ENCODE assay signal across 27 cellular contexts in genomic region chr14:39568809-39569538, GRCh38.
DNase-seq lines count a peak whose midpoint lies in the region; ATAC-seq and TF ChIP-seq lines count a peak whose summit lies in the region.
"Had no signal": no experiment of that assay in that cellular context is flagged by ENCODE, and none has a peak within 500 bp of the region (broad histone marks: within the 10 kb centered on the region; RNA-seq: fewer than 3 reads in every experiment).

No MANE protein-coding gene starts in this region.

- peaks cover 5 to 6% of the 10 kb centered on the region in 2 donors for H3K9me3 Mint-ChIP-seq in activated naive CD4-positive, alpha-beta T cell treated with anti-CD3 and anti-CD28 coated beads, Interleukin-2, amount 50 U/mL, for 72 hours

- peak overlapping the region; percentile 69 for H3K4me2 ChIP-seq in OCI-LY3 (ENCODE audit: low read length)

- H3K9ac ChIP-seq in OCI-LY3 (ENCODE audit: low read length): no peak overlapping the region

- no peak for TF ChIP-seq CTCF in OCI-LY3 (IDR thresholded peaks at IDR 0.05; ENCODE audit: low read depth, low read length)

- no peaks in the 10 kb centered on the region for H3K36me3 Mint-ChIP-seq in activated naive CD4-positive, alpha-beta T cell treated with anti-CD3 and anti-CD28 coated beads, Interleukin-2, amount 50 U/mL, for 72 hours
- H3K36me3 Mint-ChIP-seq: activated CD4-positive, alpha-beta memory T cell treated with anti-CD3 and anti-CD28 coated beads for 36 hours; activated naive CD8-positive, alpha-beta T cell treated with anti-CD3 and anti-CD28 coated beads, Interleukin-2, amount 10 ng/mL, durations not matched to agents 7 days and 5 days had no signal

- H2AFZ ChIP-seq in OCI-LY3 (ENCODE audit: low read depth, low read length): no peak overlapping the region; the same call in 1 of the 2 replicates

- H4K20me1 ChIP-seq in OCI-LY3 (ENCODE audit: insufficient read depth, low read length): no peaks in the 10 kb centered on the region

- H3K9me3 ChIP-seq in OCI-LY3 (ENCODE audit: insufficient read depth, low read length): no peaks in the 10 kb centered on the region
- H3K9me3 ChIP-seq: esophagus squamous epithelium, vagina had no signal

- peaks cover 10% of the 10 kb centered on the region; the same call in 1 of the 2 replicates for H3K27me3 ChIP-seq in OCI-LY3 (ENCODE audit: low read depth, low read length)
- H3K27me3 ChIP-seq: esophagus squamous epithelium, vagina had no signal

- no peak for DNase-seq in activated naive CD4-positive, alpha-beta T cell treated with anti-CD3 and anti-CD28 coated beads, Interleukin-2, amount 50 U/mL, for 72 hours (ENCODE audit: low spot score in 2 of 2)
- DNase-seq in activated naive CD4-positive, alpha-beta T cell treated with anti-CD3 and anti-CD28 coated beads, Interleukin-2, amount 50 U/mL, for 16 hours: no peak
- peak; percentile 17 for DNase-seq in superior temporal gyrus (ENCODE audit: extremely low spot score)
- DNase-seq in HuH-7 (ENCODE audit: low spot score): no peak
- DNase-seq in islet precursor cell: no peak
- DNase-seq in iPS-NIHi7 (ENCODE audit: extremely low spot score): no peak
- DNase-seq: activated CD4-positive, alpha-beta memory T cell treated with anti-CD3 and anti-CD28 coated beads for 36 hours; activated effector memory CD4-positive, alpha-beta T cell treated with Interleukin-2 at 50 U/mL for 16 hours; activated naive CD8-positive, alpha-beta T cell treated with anti-CD3 and anti-CD28 coated beads, Interleukin-2, amount 10 ng/mL, durations not matched to agents 7 days and 5 days; cerebellar nuclear complex; EL; esophagus squamous epithelium; foreskin melanocyte; GOT3; KG1; left cardiac atrium; MM.1S; NCI-H1417; NCI-H2029 treated with DMSO at 0.1 percent for 48 hours; NCI-H2227 treated with DMSO at 0.1 percent for 48 hours; posterior cingulate gyrus; stimulated activated naive CD8-positive, alpha-beta T cell treated with anti-CD3 and anti-CD28 coated beads, Interleukin-15, Interleukin-2, amounts not matched to agents 100 U/mL and 50 U/mL, for 24 hours had no signal

- H3K36me3 ChIP-seq in OCI-LY3 (replicated peaks; ENCODE audit: low read depth, low read length): no peaks in the 10 kb centered on the region
- H3K36me3 ChIP-seq: esophagus squamous epithelium, vagina had no signal

- peak overlapping the region; percentile 8; the same call in 1 of the 2 replicates for H3K4me3 ChIP-seq in OCI-LY3 (ENCODE audit: low read length)
- H3K4me3 ChIP-seq: esophagus squamous epithelium, SK-N-MC, vagina had no signal

- no peak overlapping the region for H3K27ac Mint-ChIP-seq in activated naive CD4-positive, alpha-beta T cell treated with anti-CD3 and anti-CD28 coated beads, Interleukin-2, amount 50 U/mL, for 72 hours
- H3K27ac Mint-ChIP-seq: activated CD4-positive, alpha-beta memory T cell treated with anti-CD3 and anti-CD28 coated beads for 36 hours; activated naive CD8-positive, alpha-beta T cell treated with anti-CD3 and anti-CD28 coated beads, Interleukin-2, amount 10 ng/mL, durations not matched to agents 7 days and 5 days had no signal

- H3K4me1 ChIP-seq in OCI-LY3 (ENCODE audit: low read length): peaks cover 15% of the 10 kb centered on the region
- H3K4me1 ChIP-seq: esophagus squamous epithelium, vagina had no signal

- peak; percentile 7 to 61 for ATAC-seq in activated naive CD4-positive, alpha-beta T cell treated with anti-CD3 and anti-CD28 coated beads, Interleukin-2, amount 50 U/mL, for 72 hours
- ATAC-seq in GM21786 (IDR thresholded peaks at IDR 0.05; ENCODE audit: unreplicated experiment): peak; percentile 45
- ATAC-seq: left cardiac atrium; sciatic nerve; stimulated activated naive CD8-positive, alpha-beta T cell treated with anti-CD3 and anti-CD28 coated beads, Interleukin-15, Interleukin-2, amounts not matched to agents 100 U/mL and 50 U/mL, for 24 hours had no signal

- no peak overlapping the region for H3K27ac ChIP-seq in OCI-LY3 (ENCODE audit: low read length)
- H3K27ac ChIP-seq: esophagus squamous epithelium, SK-N-MC, vagina had no signal

- no peaks in the 10 kb centered on the region for H3K79me2 ChIP-seq in OCI-LY3 (ENCODE audit: low read length)
